Comparison of ENCODE assay signal across 19 cellular contexts in genomic region chr2:47119001-47119400, GRCh38. TPM values are rescaled to one million over a fixed set of nuclear protein-coding genes. Genes with fewer than 3 reads are reported as not detected.
DNase-seq lines count a peak whose midpoint lies in the region; ATAC-seq and TF ChIP-seq lines count a peak whose summit lies in the region.
"Had no signal": no experiment of that assay in that cellular context is flagged by ENCODE, and none has a peak within 500 bp of the region (broad histone marks: within the 10 kb centered on the region; RNA-seq: fewer than 3 reads in every experiment).

No MANE protein-coding gene starts in this region.

- H3K27me3 Mint-ChIP-seq in chondrocyte (ENCODE audit: low read depth) = no peaks in the 10 kb centered on the region

- DNase-seq in AG08395 (ENCODE audit: low spot score) = peak; percentile 70
- DNase-seq in IMR-90 = peak; percentile 89
- no peak for DNase-seq in chondrocyte (ENCODE audit: low spot score)
- DNase-seq in left colon = peak in 1 of 2 donors; percentile 52
- no peak for DNase-seq in central memory CD4-positive, alpha-beta T cell
- no peak for DNase-seq in ACHN
- DNase-seq in NAMALWA (ENCODE audit: low spot score) = no peak
- no peak for DNase-seq in NCI-H510A treated with DMSO at 0.1 percent for 48 hours (lab: John Stamatoyannopoulos, UW)
- DNase-seq: activated CD4-positive, alpha-beta T cell treated with anti-CD3 and anti-CD28 coated beads, Interleukin-2, amount 10 ng/mL, durations not matched to agents 24 days and 14 days; activated T-cell treated with anti-CD3 and anti-CD28 coated beads, Interleukin-2, amount 50 U/mL, for 48 hours; AML-193; DMS53; effector memory CD8-positive, alpha-beta T cell; GOT3; lower lobe of right lung; stimulated activated CD4-positive, alpha-beta T cell treated with anti-CD3 and anti-CD28 coated beads, Interleukin-15, amount 100 ng/mL, for 24 hours; T-cell; upper lobe of right lung had no signal

- dilution Hi-C loops in IMR-90 (cut with HindIII; ENCODE audit: low sequenced_read_pairs, unreplicated experiment) = no loop called here

- H3K23ac ChIP-seq in IMR-90 (ENCODE audit: low read depth, low read length) = peak overlapping the region; percentile 73; the same call in 1 of the 2 replicates

- 0 out of 2 replicates have a peak, but pooled peaks have one; percentile 21 for TF ChIP-seq RAD21 in IMR-90 (IDR thresholded peaks at IDR 0.05; ENCODE audit: low read length)

- no peak for TF ChIP-seq CTCF in IMR-90 (conservative IDR thresholded peaks at IDR 0.05; ENCODE audit: low read depth, low read length)
- TF ChIP-seq CTCF in chondrocyte (IDR thresholded peaks at IDR 0.05) = no peak

- H3K18ac ChIP-seq in IMR-90 (ENCODE audit: low read depth, low read length) = peak overlapping the region; percentile 66; the same call in 1 of the 2 replicates

- peak overlapping the region; percentile 63; the same call in 1 of the 2 replicates for H3K56ac ChIP-seq in IMR-90 (ENCODE audit: extremely low read depth, insufficient read depth, low read length)

- peaks cover 35% of the 10 kb centered on the region for H3K4me1 Mint-ChIP-seq in chondrocyte (ENCODE audit: low read depth)
- H3K4me1 Mint-ChIP-seq: activated CD4-positive, alpha-beta T cell treated with anti-CD3 and anti-CD28 coated beads, Interleukin-2, amount 10 ng/mL, durations not matched to agents 24 days and 14 days; T-cell had no signal

- no peaks in the 10 kb centered on the region; the same call in 1 of the 2 replicates for H3K9me3 ChIP-seq in IMR-90 (ENCODE audit: control insufficient read depth, insufficient read depth, low read length)
- H3K9me3 ChIP-seq: lower lobe of right lung, neutrophil, upper lobe of right lung had no signal

- no peaks in the 10 kb centered on the region for H3K27me3 ChIP-seq in IMR-90 (ENCODE audit: control insufficient read depth, insufficient read depth, low read length)
- H3K27me3 ChIP-seq: neutrophil, upper lobe of right lung had no signal

- H2BK20ac ChIP-seq in IMR-90 (ENCODE audit: low read depth, low read length) = peak overlapping the region; percentile 97; the same call in 1 of the 2 replicates

- peaks cover 10% of the 10 kb centered on the region for H3K9me1 ChIP-seq in IMR-90 (ENCODE audit: insufficient read depth, low read length)

- no peak overlapping the region for H3K4me3 ChIP-seq in IMR-90 (ENCODE audit: insufficient read depth, low read depth, low read length)
- H3K4me3 ChIP-seq: lower lobe of right lung, upper lobe of right lung had no signal

- peaks cover 0 to 20% of the 10 kb centered on the region in 2 experiments; a peak in 2 of 4 replicates for H3K79me1 ChIP-seq in IMR-90 (ENCODE audit: low read depth in 1 of 2, low read length in 2 of 2)

- H3K9ac ChIP-seq in IMR-90 (ENCODE audit: low read depth, low read length) = peak overlapping the region; percentile 34; the same call in 1 of the 2 replicates

- peaks cover 8% of the 10 kb centered on the region for H3K4me1 ChIP-seq in IMR-90 (ENCODE audit: control insufficient read depth, insufficient read depth, low read length)
- H3K4me1 ChIP-seq: lower lobe of right lung, upper lobe of right lung had no signal

- no peak overlapping the region for H2AK9ac ChIP-seq in IMR-90 (replicated peaks; ENCODE audit: low read depth, low read length, poor library complexity)

- peak; percentile 82 for ATAC-seq in IMR-90 (ENCODE audit: low read depth)
- ATAC-seq in left colon = peak; percentile 92
- ATAC-seq: effector memory CD8-positive, alpha-beta T cell; lower lobe of right lung; T-cell; upper lobe of right lung had no signal

- peak overlapping the region; percentile 76; the same call in 1 of the 2 replicates for H3K4ac ChIP-seq in IMR-90 (ENCODE audit: low read depth, low read length)

- H2BK120ac ChIP-seq in IMR-90 (ENCODE audit: low read depth, low read length) = peak overlapping the region; percentile 96

- peak overlapping the region; percentile 12 to 47; a peak in 3 of 4 replicates for H4K8ac ChIP-seq in IMR-90 (ENCODE audit: low read depth in 2 of 2, low read length in 2 of 2)

- H2AFZ ChIP-seq in IMR-90 (replicated peaks; ENCODE audit: low read length, poor library complexity) = no peak overlapping the region

- H2BK15ac ChIP-seq in IMR-90 (ENCODE audit: low read depth, low read length) = peak overlapping the region; percentile 92; the same call in 2 of the 3 replicates

- peak overlapping the region; percentile 86 for H3K4me2 ChIP-seq in IMR-90 (ENCODE audit: low read depth, low read length)

- H3K4me3 Mint-ChIP-seq in chondrocyte (ENCODE audit: unreplicated experiment) = no peak overlapping the region
- H3K4me3 Mint-ChIP-seq: activated CD4-positive, alpha-beta T cell treated with anti-CD3 and anti-CD28 coated beads, Interleukin-2, amount 10 ng/mL, durations not matched to agents 24 days and 14 days; effector memory CD8-positive, alpha-beta T cell; T-cell had no signal

- no TSS peak for BruUV-seq in IMR-90 (replicated peaks; lab: Mats Ljungman, UMichigan)

- no peaks in the 10 kb centered on the region for H3K36me3 ChIP-seq in IMR-90 (ENCODE audit: control insufficient read depth, insufficient read depth, low read length)
- H3K36me3 ChIP-seq: lower lobe of right lung, neutrophil, upper lobe of right lung had no signal

- H4K5ac ChIP-seq in IMR-90 (ENCODE audit: low read depth, low read length) = no peak overlapping the region; the same call in 1 of the 2 replicates

- peak overlapping the region; percentile 74 for H3K27ac Mint-ChIP-seq in chondrocyte (ENCODE audit: unreplicated experiment)
- H3K27ac Mint-ChIP-seq: activated CD4-positive, alpha-beta T cell treated with anti-CD3 and anti-CD28 coated beads, Interleukin-2, amount 10 ng/mL, durations not matched to agents 24 days and 14 days; effector memory CD8-positive, alpha-beta T cell; T-cell had no signal

- no peaks in the 10 kb centered on the region for H3K9me3 Mint-ChIP-seq in chondrocyte (ENCODE audit: low read depth)
- H3K9me3 Mint-ChIP-seq: activated CD4-positive, alpha-beta T cell treated with anti-CD3 and anti-CD28 coated beads, Interleukin-2, amount 10 ng/mL, durations not matched to agents 24 days and 14 days; effector memory CD8-positive, alpha-beta T cell; T-cell had no signal

- no peak for TF ChIP-seq POLR2A in IMR-90 (IDR thresholded peaks at IDR 0.05; ENCODE audit: low read depth, low read length)

- H2AK5ac ChIP-seq in IMR-90 (ENCODE audit: low read depth, low read length) = no peak overlapping the region

- intact Hi-C loops in IMR-90 (cut with micrococcal nuclease) = loop anchor here (5.0 kb wide), 1 partner anchor 38 kb away; the partner anchor contains the start of gene STPG4
- intact Hi-C loops in left colon (cut with DNase I, micrococcal nuclease) = no loop called here

- peak overlapping the region; percentile 51 for H3K14ac ChIP-seq in IMR-90 (replicated peaks; ENCODE audit: low read depth, low read length)

- H3K36me3 Mint-ChIP-seq in chondrocyte (ENCODE audit: low read depth) = no peaks in the 10 kb centered on the region
- H3K36me3 Mint-ChIP-seq: T-cell had no signal

- H3K27ac ChIP-seq in IMR-90 (ENCODE audit: insufficient read depth, low read length) = peak overlapping the region; percentile 54
- H3K27ac ChIP-seq: lower lobe of right lung, neutrophil, upper lobe of right lung had no signal

- 0% methylated on average over 2 of the region's 2 CpGs; no CpG with 5 or more reads in 1 of the 2 experiments for WGBS in IMR-90 (ENCODE audit: extremely low coverage in 2 of 2, insufficient read length in 1 of 2), 2 experiments

- H2BK5ac ChIP-seq in IMR-90 (ENCODE audit: low read depth, low read length, poor library complexity, severe bottlenecking) = peak overlapping the region; percentile 79

- POLR2A ChIA-PET in IMR-90 (lab: Charles Lee; ENCODE audit: unreplicated experiment) = no interaction called here

- CTCF ChIA-PET in IMR-90 (lab: Yijun Ruan, JAX) = no interaction called here

- in situ Hi-C loops in IMR-90 (cut with MboI; ENCODE audit: low sequenced_read_pairs) (no loop called here), ACHN (cut with HindIII; ENCODE audit: low pct_ligation_motif_present, low pct_unique_long_range_greater_than_20kb, low sequenced_read_pairs) (no loop called here)

- no peaks in the 10 kb centered on the region for H4K20me1 ChIP-seq in IMR-90 (ENCODE audit: insufficient read depth, low read length)

- peak overlapping the region; percentile 75 for H4K91ac ChIP-seq in IMR-90 (ENCODE audit: insufficient read depth, low read depth, low read length)

TF ChIP-seq in IMR-90, 13 proteins besides CTCF, POLR2A, EP300 and RAD21 (continues in another document):
- TF ChIP-seq MAZ (IDR thresholded peaks at IDR 0.05; ENCODE audit: borderline replicate concordance, low read depth, low read length) (no peak), RCOR1 (IDR thresholded peaks at IDR 0.05; ENCODE audit: insufficient replicate concordance, low read length) (no peak), BHLHE40 (IDR thresholded peaks at IDR 0.05; ENCODE audit: low read depth, low read length) (peak; percentile 58), MAFK (IDR thresholded peaks at IDR 0.05; ENCODE audit: low read depth, low read length) (peak; percentile 18; the same call in 1 of the 2 replicates), CHD1 (IDR thresholded peaks at IDR 0.05; ENCODE audit: low read depth, low read length) (no peak), FOS (IDR thresholded peaks at IDR 0.05; ENCODE audit: low read depth, low read length) (no peak), MXI1 (IDR thresholded peaks at IDR 0.05; ENCODE audit: borderline replicate concordance, low read depth, low read length) (no peak)
- TF ChIP-seq, protein P1, sequence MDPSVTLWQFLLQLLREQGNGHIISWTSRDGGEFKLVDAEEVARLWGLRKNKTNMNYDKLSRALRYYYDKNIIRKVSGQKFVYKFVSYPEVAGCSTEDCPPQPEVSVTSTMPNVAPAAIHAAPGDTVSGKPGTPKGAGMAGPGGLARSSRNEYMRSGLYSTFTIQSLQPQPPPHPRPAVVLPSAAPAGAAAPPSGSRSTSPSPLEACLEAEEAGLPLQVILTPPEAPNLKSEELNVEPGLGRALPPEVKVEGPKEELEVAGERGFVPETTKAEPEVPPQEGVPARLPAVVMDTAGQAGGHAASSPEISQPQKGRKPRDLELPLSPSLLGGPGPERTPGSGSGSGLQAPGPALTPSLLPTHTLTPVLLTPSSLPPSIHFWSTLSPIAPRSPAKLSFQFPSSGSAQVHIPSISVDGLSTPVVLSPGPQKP (IDR thresholded peaks at IDR 0.05; ENCODE audit: borderline replicate concordance, low read depth, low read length) = no peak

RNA-seq across cellular contexts. Expression of gene STPG4, which starts 36.1 kb away (rescaled TPM):
- total RNA-seq in IMR-90 (2012; rRNA removed) (0.18 and 0.28 TPM in 2 replicates), chondrocyte (0.25 to 0.58 TPM (median 0.28 TPM) in 3 replicates), left colon (under 1 TPM; 0.43 to 0.47 TPM)
- polyA plus RNA-seq in IMR-90 (2012; rRNA removed) = 0.06 and 0.12 TPM in 2 replicates
- polyA plus RNA-seq in IMR-90 (2012; cell fraction: cytosol; rRNA removed) = not detected in 2 replicates
- 0.18 and 0.49 TPM in 2 replicates for polyA plus RNA-seq in IMR-90 (2012; cell fraction: nucleus; rRNA removed; ENCODE audit: low replicate concordance)
- total RNA-seq: upper lobe of right lung had no signal

RNA-seq across cellular contexts. Expression of gene CALM2, which starts 57.3 kb away (rescaled TPM):
- total RNA-seq in IMR-90 (2012; rRNA removed) = 290 and 1,344 TPM in 2 replicates
- polyA plus RNA-seq in IMR-90 (2012; rRNA removed) = 774 and 970 TPM in 2 replicates
- 56.0 and 99.9 TPM in 2 replicates for polyA plus RNA-seq in IMR-90 (2012; cell fraction: cytosol; rRNA removed)
- 20.2 and 214 TPM in 2 replicates for polyA plus RNA-seq in IMR-90 (2012; cell fraction: nucleus; rRNA removed; ENCODE audit: low replicate concordance)
- total RNA-seq in chondrocyte = 677 to 769 TPM (median 696 TPM) in 3 replicates
- 100 to 1,000 TPM; 744 to 751 TPM for total RNA-seq in left colon

Comparison
In these comparisons a context has a peak if more than half of its experiments do, and no peak if none do; other contexts are left out.
1. DNase-seq: peak in AG08395 (single experiment) and IMR-90 (single experiment); none in chondrocyte (single experiment), central memory CD4-positive, alpha-beta T cell (single experiment), ACHN (single experiment), NAMALWA (single experiment) and NCI-H510A treated with DMSO at 0.1 percent for 48 hours (single experiment).